ENCODE assay signal across 8 cellular contexts in genomic region chr3:94004301-94004910, GRCh38. TPM values are rescaled to one million over a fixed set of nuclear protein-coding genes. Genes with fewer than 3 reads are reported as not detected.
DNase-seq lines count a peak whose midpoint lies in the region; ATAC-seq, FAIRE-seq and TF ChIP-seq lines count a peak whose summit lies in the region.

No MANE protein-coding gene starts in this region.

- no peaks in the 10 kb centered on the region for H3K9me3 ChIP-seq in SK-N-MC (ENCODE audit: low read depth, low read length)
- no peaks in the 10 kb centered on the region for H3K9me3 ChIP-seq in H1 (ENCODE audit: insufficient read depth in 2 of 2, low read depth in 1 of 2, low read length in 1 of 2)
- H3K9me3 ChIP-seq in mucosa of descending colon, result no peaks in the 10 kb centered on the region

- no peak overlapping the region for H3K18ac ChIP-seq in H1 (ENCODE audit: extremely low read depth, low read length)

- H4K5ac ChIP-seq in H1 (ENCODE audit: insufficient read length, low read depth, low read length), result no peak overlapping the region

- H3K4me2 ChIP-seq in H1 (ENCODE audit: insufficient read depth in 1 of 2, low read depth in 2 of 2, low read length in 2 of 2), result no peak overlapping the region

- H3K9me3 Mint-ChIP-seq in activated naive CD4-positive, alpha-beta T cell treated with anti-CD3 and anti-CD28 coated beads, Interleukin-2, amount 50 U/mL, for 72 hours, result no peaks in the 10 kb centered on the region

- H3K4me3 ChIP-seq in Jurkat, Clone E6-1 (ENCODE audit: low read length), result no peak overlapping the region
- peak overlapping the region; percentile 55 for H3K4me3 ChIP-seq in SK-N-MC
- H3K4me3 ChIP-seq in H1 (ENCODE audit: extremely low read depth in 1 of 4, insufficient read depth in 2 of 4, low read depth in 3 of 4, low read length in 4 of 4), result no peak overlapping the region
- no peak overlapping the region for H3K4me3 ChIP-seq in mucosa of descending colon

- peak in 2 of 3 experiments; percentile 34 to 66; a peak in 2 of 4 replicates for TF ChIP-seq CTCF in H1 (IDR thresholded peaks at IDR 0.05; ENCODE audit: control extremely low read depth in 1 of 3, insufficient read depth in 1 of 3, low read depth in 1 of 3, low read length in 3 of 3)
- peak; percentile 54 for TF ChIP-seq CTCF in mucosa of descending colon (IDR thresholded peaks at IDR 0.05)

- POLR2A ChIA-PET in H1 (lab: Charles Lee; ENCODE audit: partially characterized antibody), result no interaction called here

- H4K20me1 ChIP-seq in H1 (replicated peaks in 1 of 2; ENCODE audit: control insufficient read depth in 1 of 2, insufficient read depth in 2 of 2, low read length in 2 of 2), result peaks cover 0 to 1% of the 10 kb centered on the region in 2 experiments

- no peak overlapping the region for H2AK5ac ChIP-seq in H1 (ENCODE audit: low read depth, low read length)

- H3K79me2 ChIP-seq in H1 (ENCODE audit: control insufficient read depth in 1 of 2, insufficient read depth in 2 of 2, low read length in 2 of 2), result no peaks in the 10 kb centered on the region

- no peak for DNase-seq in activated naive CD4-positive, alpha-beta T cell treated with anti-CD3 and anti-CD28 coated beads, Interleukin-2, amount 50 U/mL, for 72 hours (ENCODE audit: low spot score in 2 of 2)
- no peak for DNase-seq in activated naive CD4-positive, alpha-beta T cell (lab: John Stamatoyannopoulos, UW)
- DNase-seq in Jurkat, Clone E6-1 (ENCODE audit: low read depth, low spot score), result peak; percentile 62
- DNase-seq in SK-N-MC (ENCODE audit: low read depth, low spot score) (peak; percentile 51), H1 (ENCODE audit: low read depth in 1 of 2, low spot score in 2 of 2) (no peak), mucosa of descending colon (peak in 1 of 3 donors; percentile 18), mucosa of gallbladder (ENCODE audit: low spot score) (no peak)

- peak; percentile 56 to 68 for ATAC-seq in activated naive CD4-positive, alpha-beta T cell treated with anti-CD3 and anti-CD28 coated beads, Interleukin-2, amount 50 U/mL, for 72 hours
- ATAC-seq in GM21825 (IDR thresholded peaks at IDR 0.05; ENCODE audit: unreplicated experiment) (peak; percentile 91), mucosa of descending colon (peak; percentile 88)

- H3K4me1 ChIP-seq in H1 (replicated peaks in 1 of 4; ENCODE audit: control insufficient read depth in 3 of 4, insufficient read depth in 4 of 4, low read length in 3 of 4) (no peaks in the 10 kb centered on the region), mucosa of descending colon (ENCODE audit: low read depth) (no peaks in the 10 kb centered on the region)

- no peak overlapping the region for H3K14ac ChIP-seq in H1 (ENCODE audit: insufficient read length)

- peak; percentile 57 to 63 for TF ChIP-seq RAD21 in H1 (IDR thresholded peaks at IDR 0.05 in 1 of 2, conservative IDR thresholded peaks at IDR 0.05 in 1 of 2; ENCODE audit: low read depth in 2 of 2, low read length in 2 of 2)

- 44% methylated on average over 4 of the region's 4 CpGs; no CpG with 5 or more reads in 1 of the 2 experiments for WGBS in H1 (ENCODE audit: extremely low coverage in 1 of 2, insufficient coverage in 1 of 2, insufficient read length in 1 of 2, insufficient replicate concordance in 2 of 2, low coverage in 1 of 2, low lambda C conversion rate in 2 of 2, missing lambda C conversion rate in 1 of 2), 2 experiments

- peak overlapping the region; percentile 64 for H3K9ac ChIP-seq in SK-N-MC (ENCODE audit: insufficient read length)
- H3K9ac ChIP-seq in H1 (replicated peaks in 1 of 4; ENCODE audit: extremely low read depth in 1 of 4, low read depth in 3 of 4, low read length in 3 of 4), result no peak overlapping the region

- no peak for TF ChIP-seq EP300 in H1 (IDR thresholded peaks at IDR 0.05; ENCODE audit: borderline replicate concordance in 1 of 2, low read depth in 2 of 2, low read length in 2 of 2)

- H3K56ac ChIP-seq in H1 (replicated peaks; ENCODE audit: insufficient read length, low read depth, low read length), result no peak overlapping the region

- H3K36me3 ChIP-seq in SK-N-MC (ENCODE audit: insufficient read depth, low read length) (no peaks in the 10 kb centered on the region), H1 (ENCODE audit: control insufficient read depth in 2 of 4, insufficient read depth in 4 of 4, low read length in 3 of 4) (no peaks in the 10 kb centered on the region), mucosa of descending colon (ENCODE audit: low read depth) (no peaks in the 10 kb centered on the region)

- no peak for TF ChIP-seq POLR2A in H1 (IDR thresholded peaks at IDR 0.05; ENCODE audit: control extremely low read depth in 1 of 2, low read depth in 2 of 2, low read length in 2 of 2)

- intact Hi-C loops in mucosa of descending colon (cut with DNase I, micrococcal nuclease), result loop anchor here in 1 of 2 donors (10.0 kb wide), 1 partner anchor 60 kb away; the partner anchor contains the start of genes DHFR2 and NSUN3

- no peak overlapping the region for H2BK120ac ChIP-seq in H1 (replicated peaks; ENCODE audit: low read depth, low read length)

- H3K36me3 Mint-ChIP-seq in activated naive CD4-positive, alpha-beta T cell treated with anti-CD3 and anti-CD28 coated beads, Interleukin-2, amount 50 U/mL, for 72 hours, result peaks cover 0 to 6% of the 10 kb centered on the region in 2 donors

- H3K79me1 ChIP-seq in H1 (ENCODE audit: low read depth, low read length), result no peaks in the 10 kb centered on the region

- no peak overlapping the region for H2AFZ ChIP-seq in H1 (ENCODE audit: low read length)

- no peak overlapping the region for H3K27ac ChIP-seq in SK-N-MC
- H3K27ac ChIP-seq in H1 (ENCODE audit: low read depth, low read length), result no peak overlapping the region

- H2BK20ac ChIP-seq in H1 (ENCODE audit: low read length), result no peak overlapping the region

- peak; percentile 39 for FAIRE-seq in H1 (lab: Jason Lieb, UNC)

- CTCF ChIA-PET in H1 (lab: Charles Lee; ENCODE audit: partially characterized antibody), result interaction anchor here (0.6 to 1.5 kb wide), 4 partner anchors 10 to 269 kb away, joined by 3 to 9 read pairs (median 3); partner anchors contain the start of gene DHFR2

- no peak overlapping the region for H3K23ac ChIP-seq in H1 (ENCODE audit: insufficient read length)

- no peak overlapping the region for H2BK5ac ChIP-seq in H1 (ENCODE audit: low read depth, low read length)

- no peak overlapping the region for H3K27ac Mint-ChIP-seq in activated naive CD4-positive, alpha-beta T cell treated with anti-CD3 and anti-CD28 coated beads, Interleukin-2, amount 50 U/mL, for 72 hours

- no peak overlapping the region for H2BK15ac ChIP-seq in H1 (ENCODE audit: low read length)

- no peaks in the 10 kb centered on the region for H3K23me2 ChIP-seq in H1 (ENCODE audit: low read depth, low read length)

- H2BK12ac ChIP-seq in H1 (ENCODE audit: low read depth, low read length), result no peak overlapping the region

- no peak overlapping the region for H3K4ac ChIP-seq in H1 (replicated peaks; ENCODE audit: insufficient read length, low read depth, low read length)

- no peak overlapping the region for H4K8ac ChIP-seq in H1 (ENCODE audit: extremely low read depth, insufficient read depth, low read length)

- H4K91ac ChIP-seq in H1 (replicated peaks; ENCODE audit: insufficient read length, low read length), result no peak overlapping the region

- no peaks in the 10 kb centered on the region for H3K27me3 ChIP-seq in H1 (replicated peaks in 1 of 4; ENCODE audit: control insufficient read depth in 3 of 4, extremely low read depth in 1 of 4, insufficient read depth in 3 of 4, low read length in 3 of 4)

RNA-seq across cellular contexts. Expression of gene STX19, which starts 24.0 kb away (rescaled TPM):
- not detected for total RNA-seq in activated naive CD4-positive, alpha-beta T cell treated with anti-CD3 and anti-CD28 coated beads, Interleukin-2, amount 50 U/mL, for 72 hours
- not detected for polyA plus RNA-seq in Jurkat, Clone E6-1 (2012; ENCODE audit: insufficient read depth, insufficient read length)
- not detected in 2 replicates for total RNA-seq in H1 (2021; fragmentation: NEBNext Ultra II Directional; extraction: Animal tissue kit (Norgen Biotek cat#: 25700))
- not detected in 2 replicates for polyA plus RNA-seq in H1 (2011; rRNA removed)
- polyA plus RNA-seq in H1 (2011; cell fraction: cytosol; rRNA removed), result not detected
- not detected for polyA plus RNA-seq in H1 (2011; cell fraction: nucleus; rRNA removed)
- polyA plus RNA-seq in H1 (2012, experiment 1 of 2), result not detected in 4 replicates
- not detected for polyA plus RNA-seq in H1 (2012, experiment 2 of 2)
- not detected for polyA plus RNA-seq in H1 (2013, experiment 1 of 2)
- not detected for polyA plus RNA-seq in H1 (2013, experiment 2 of 2)
- not detected in 2 replicates for polyA minus RNA-seq in H1 (2011; rRNA and poly(A)+ RNA removed)
- polyA minus RNA-seq in H1 (2011; cell fraction: cytosol; rRNA and poly(A)+ RNA removed), result not detected
- not detected for polyA minus RNA-seq in H1 (2011; cell fraction: nucleus; rRNA and poly(A)+ RNA removed)
- total RNA-seq in mucosa of descending colon (10 to 100 TPM in 2 of 3 donors, 1 to 10 TPM in 1; 7.5 to 20.6 (median 18.9) TPM), mucosa of gallbladder (4.7 TPM)

RNA-seq across cellular contexts. Expression of gene ARL13B, which starts 24.5 kb away (rescaled TPM):
- 1 to 10 TPM; 9.0 to 9.5 TPM for total RNA-seq in activated naive CD4-positive, alpha-beta T cell treated with anti-CD3 and anti-CD28 coated beads, Interleukin-2, amount 50 U/mL, for 72 hours
- polyA plus RNA-seq in Jurkat, Clone E6-1 (2012; ENCODE audit: insufficient read depth, insufficient read length), result 12.8 TPM
- total RNA-seq in H1 (2021; fragmentation: NEBNext Ultra II Directional; extraction: Animal tissue kit (Norgen Biotek cat#: 25700)), result 11.4 and 12.7 TPM in 2 replicates
- polyA plus RNA-seq in H1 (2011; rRNA removed), result 1.3 and 1.5 TPM in 2 replicates
- 2.8 TPM for polyA plus RNA-seq in H1 (2011; cell fraction: cytosol; rRNA removed)
- 3.0 TPM for polyA plus RNA-seq in H1 (2011; cell fraction: nucleus; rRNA removed)
- polyA plus RNA-seq in H1 (2012, experiment 1 of 2), result 3.2 to 3.9 TPM (median 3.5 TPM) in 4 replicates
- 0.21 TPM for polyA plus RNA-seq in H1 (2012, experiment 2 of 2)
- polyA plus RNA-seq in H1 (2013, experiment 1 of 2), result 8.2 TPM
- polyA plus RNA-seq in H1 (2013, experiment 2 of 2), result 8.4 TPM
- polyA minus RNA-seq in H1 (2011; rRNA and poly(A)+ RNA removed), result 1.8 and 2.1 TPM in 2 replicates
- polyA minus RNA-seq in H1 (2011; cell fraction: cytosol; rRNA and poly(A)+ RNA removed), result 11.1 TPM
- polyA minus RNA-seq in H1 (2011; cell fraction: nucleus; rRNA and poly(A)+ RNA removed), result 4.7 TPM
- 1 to 10 TPM; 2.6 to 9.1 (median 4.1) TPM for total RNA-seq in mucosa of descending colon
- 16.3 TPM for total RNA-seq in mucosa of gallbladder

RNA-seq across cellular contexts. Expression of gene PROS1, which starts 30.7 kb away (rescaled TPM):
- total RNA-seq in activated naive CD4-positive, alpha-beta T cell treated with anti-CD3 and anti-CD28 coated beads, Interleukin-2, amount 50 U/mL, for 72 hours, result 1 to 10 TPM; 1.8 to 3.0 TPM
- 5.2 TPM for polyA plus RNA-seq in Jurkat, Clone E6-1 (2012; ENCODE audit: insufficient read depth, insufficient read length)
- total RNA-seq in H1 (2021; fragmentation: NEBNext Ultra II Directional; extraction: Animal tissue kit (Norgen Biotek cat#: 25700)), result 2.5 and 2.9 TPM in 2 replicates
- 0.42 and 0.65 TPM in 2 replicates for polyA plus RNA-seq in H1 (2011; rRNA removed)
- 0.45 TPM for polyA plus RNA-seq in H1 (2011; cell fraction: cytosol; rRNA removed)
- 1.0 TPM for polyA plus RNA-seq in H1 (2011; cell fraction: nucleus; rRNA removed)
- polyA plus RNA-seq in H1 (2012, experiment 1 of 2), result 0.63 to 1.7 TPM (median 1.4 TPM) in 4 replicates
- 0.16 TPM for polyA plus RNA-seq in H1 (2012, experiment 2 of 2)
- 2.8 TPM for polyA plus RNA-seq in H1 (2013, experiment 1 of 2)
- polyA plus RNA-seq in H1 (2013, experiment 2 of 2), result 2.7 TPM
- 1.4 and 1.7 TPM in 2 replicates for polyA minus RNA-seq in H1 (2011; rRNA and poly(A)+ RNA removed)
- polyA minus RNA-seq in H1 (2011; cell fraction: cytosol; rRNA and poly(A)+ RNA removed), result 0.59 TPM
- 1.00 TPM for polyA minus RNA-seq in H1 (2011; cell fraction: nucleus; rRNA and poly(A)+ RNA removed)
- total RNA-seq in mucosa of descending colon (10 to 100 TPM in 2 of 3 donors, 1 to 10 TPM in 1; 6.7 to 30.1 (median 19.7) TPM), mucosa of gallbladder (39.0 TPM)

RNA-seq across cellular contexts. Expression of gene DHFR2, which starts 58.3 kb away (rescaled TPM):
- total RNA-seq in activated naive CD4-positive, alpha-beta T cell treated with anti-CD3 and anti-CD28 coated beads, Interleukin-2, amount 50 U/mL, for 72 hours, result 1 to 10 TPM; 2.3 to 6.7 TPM
- 6.2 TPM for polyA plus RNA-seq in Jurkat, Clone E6-1 (2012; ENCODE audit: insufficient read depth, insufficient read length)
- 2.2 and 2.6 TPM in 2 replicates for total RNA-seq in H1 (2021; fragmentation: NEBNext Ultra II Directional; extraction: Animal tissue kit (Norgen Biotek cat#: 25700))
- polyA plus RNA-seq in H1 (2011; rRNA removed), result 0.59 and 0.67 TPM in 2 replicates
- polyA plus RNA-seq in H1 (2011; cell fraction: cytosol; rRNA removed), result 0.75 TPM
- 0.87 TPM for polyA plus RNA-seq in H1 (2011; cell fraction: nucleus; rRNA removed)
- 1.1 to 1.7 TPM (median 1.5 TPM) in 4 replicates for polyA plus RNA-seq in H1 (2012, experiment 1 of 2)
- 0.22 TPM for polyA plus RNA-seq in H1 (2012, experiment 2 of 2)
- 2.8 TPM for polyA plus RNA-seq in H1 (2013, experiment 1 of 2)
- polyA plus RNA-seq in H1 (2013, experiment 2 of 2), result 2.7 TPM
- 1.8 and 1.9 TPM in 2 replicates for polyA minus RNA-seq in H1 (2011; rRNA and poly(A)+ RNA removed)
- 2.1 TPM for polyA minus RNA-seq in H1 (2011; cell fraction: cytosol; rRNA and poly(A)+ RNA removed)
- 1.9 TPM for polyA minus RNA-seq in H1 (2011; cell fraction: nucleus; rRNA and poly(A)+ RNA removed)
- total RNA-seq in mucosa of descending colon (1 to 10 TPM; 5.4 to 9.1 (median 6.2) TPM), mucosa of gallbladder (8.5 TPM)

RNA-seq across cellular contexts. Expression of gene NSUN3, which starts 58.5 kb away (rescaled TPM):
- total RNA-seq in activated naive CD4-positive, alpha-beta T cell treated with anti-CD3 and anti-CD28 coated beads, Interleukin-2, amount 50 U/mL, for 72 hours, result 10 to 100 TPM; 18.3 to 27.1 TPM
- polyA plus RNA-seq in Jurkat, Clone E6-1 (2012; ENCODE audit: insufficient read depth, insufficient read length), result 13.1 TPM
- total RNA-seq in H1 (2021; fragmentation: NEBNext Ultra II Directional; extraction: Animal tissue kit (Norgen Biotek cat#: 25700)), result 5.1 and 7.2 TPM in 2 replicates
- 2.1 and 2.4 TPM in 2 replicates for polyA plus RNA-seq in H1 (2011; rRNA removed)
- 2.8 TPM for polyA plus RNA-seq in H1 (2011; cell fraction: cytosol; rRNA removed)
- polyA plus RNA-seq in H1 (2011; cell fraction: nucleus; rRNA removed), result 6.9 TPM
- 2.3 to 5.4 TPM (median 4.4 TPM) in 4 replicates for polyA plus RNA-seq in H1 (2012, experiment 1 of 2)
- polyA plus RNA-seq in H1 (2012, experiment 2 of 2), result 0.43 TPM
- polyA plus RNA-seq in H1 (2013, experiment 1 of 2), result 4.9 TPM
- 4.0 TPM for polyA plus RNA-seq in H1 (2013, experiment 2 of 2)
- 5.2 and 14.7 TPM in 2 replicates for polyA minus RNA-seq in H1 (2011; rRNA and poly(A)+ RNA removed)
- 8.6 TPM for polyA minus RNA-seq in H1 (2011; cell fraction: cytosol; rRNA and poly(A)+ RNA removed)
- polyA minus RNA-seq in H1 (2011; cell fraction: nucleus; rRNA and poly(A)+ RNA removed), result 27.4 TPM
- total RNA-seq in mucosa of descending colon (10 to 100 TPM; 18.6 to 33.9 (median 23.0) TPM), mucosa of gallbladder (14.2 TPM)

Comparison
In these comparisons a context has a peak if more than half of its experiments do, and no peak if none do; other contexts are left out.
1. DNase-seq: peak in Jurkat, Clone E6-1 (single experiment) and SK-N-MC (single experiment); none in activated naive CD4-positive, alpha-beta T cell treated with anti-CD3 and anti-CD28 coated beads, Interleukin-2, amount 50 U/mL, for 72 hours (0 of 2), activated naive CD4-positive, alpha-beta T cell (0 of 4), H1 (0 of 2) and mucosa of gallbladder (single experiment).
2. Peak in every context shown above with its lines, with median percentiles within 50 percentile points of each other: ATAC-seq.